ENCODE assay signal across 8 cellular contexts in the genomic region with DNA sequence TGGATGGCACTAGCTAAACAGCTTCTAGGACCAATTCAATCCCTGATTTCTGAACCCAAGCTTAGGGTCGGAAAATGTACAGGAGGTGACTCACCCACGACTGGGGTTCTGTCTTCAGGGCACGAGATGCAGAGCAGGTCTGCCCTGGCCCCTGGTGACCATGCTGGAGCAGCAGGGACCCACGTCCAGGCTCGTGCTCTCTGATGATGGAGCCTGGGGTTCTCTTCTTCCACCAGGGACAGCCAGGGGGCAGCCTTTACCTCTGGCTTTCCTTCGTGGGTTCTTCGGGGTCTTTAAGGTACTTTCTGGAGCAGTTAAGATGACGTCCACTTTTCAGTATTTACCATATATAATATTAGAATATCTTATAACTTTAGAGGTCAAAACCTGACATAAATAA. TPM values are rescaled to one million over a fixed set of nuclear protein-coding genes. Genes with fewer than 3 reads are reported as not detected.
DNase-seq lines count a peak whose midpoint lies in the region; FAIRE-seq and TF ChIP-seq lines count a peak whose summit lies in the region.

No MANE protein-coding gene starts in this region.

- H3K4me1 ChIP-seq in astrocyte (ENCODE audit: insufficient read depth, low read length) (peaks cover 7% of the 10 kb centered on the region), tibial artery (peaks cover 0 to 25% (median 17%) of the 10 kb centered on the region in 4 donors)

- H3K36me3 ChIP-seq in astrocyte (ENCODE audit: insufficient read depth, low read length) (no peaks in the 10 kb centered on the region), tibial artery (no peaks in the 10 kb centered on the region)

- peak; percentile 44 for TF ChIP-seq CTCF in astrocyte (IDR thresholded peaks at IDR 0.05; ENCODE audit: insufficient read depth, low read depth, low read length)
- peak in 1 of 2 experiments; percentile 32 for TF ChIP-seq CTCF in tibial artery (IDR thresholded peaks at IDR 0.05)

- H3K4me1 Mint-ChIP-seq in activated CD4-positive, alpha-beta T cell treated with anti-CD3 and anti-CD28 coated beads, Interleukin-2, amount 10 ng/mL, durations not matched to agents 24 days and 14 days: peaks cover 19% of the 10 kb centered on the region
- no peaks in the 10 kb centered on the region for H3K4me1 Mint-ChIP-seq in astrocyte (ENCODE audit: low read depth, unreplicated experiment)

- H3K27ac Mint-ChIP-seq in activated CD4-positive, alpha-beta T cell treated with anti-CD3 and anti-CD28 coated beads, Interleukin-2, amount 10 ng/mL, durations not matched to agents 24 days and 14 days: no peak overlapping the region
- H3K27ac Mint-ChIP-seq in astrocyte (ENCODE audit: unreplicated experiment): no peak overlapping the region

- no peaks in the 10 kb centered on the region for H3K36me3 Mint-ChIP-seq in activated CD4-positive, alpha-beta T cell treated with anti-CD3 and anti-CD28 coated beads, Interleukin-2, amount 10 ng/mL, durations not matched to agents 24 days and 14 days (ENCODE audit: low read depth)
- H3K36me3 Mint-ChIP-seq in astrocyte (ENCODE audit: low read depth, unreplicated experiment): no peaks in the 10 kb centered on the region

- H3K79me2 ChIP-seq in astrocyte (ENCODE audit: insufficient read depth, low read length): no peaks in the 10 kb centered on the region

- no peaks in the 10 kb centered on the region for H4K20me1 ChIP-seq in astrocyte (ENCODE audit: insufficient read depth, low read length)

- H3K27me3 ChIP-seq in astrocyte (ENCODE audit: insufficient read depth, low read length) (peaks cover 41% of the 10 kb centered on the region), tibial artery (peaks cover 5 to 69% of the 10 kb centered on the region in 2 donors)

- no peak for FAIRE-seq in astrocyte (lab: Jason Lieb, UNC)

- H3K27ac ChIP-seq in astrocyte (ENCODE audit: low read depth, low read length) (no peak overlapping the region), tibial artery (no peak overlapping the region)

- H3K9ac ChIP-seq in astrocyte (ENCODE audit: low read length): no peak overlapping the region

- no peaks in the 10 kb centered on the region for H3K9me3 ChIP-seq in astrocyte (ENCODE audit: insufficient read depth, low read depth, low read length)
- H3K9me3 ChIP-seq in tibial artery: no peaks in the 10 kb centered on the region

- no peaks in the 10 kb centered on the region for H3K9me3 Mint-ChIP-seq in activated CD4-positive, alpha-beta T cell treated with anti-CD3 and anti-CD28 coated beads, Interleukin-2, amount 10 ng/mL, durations not matched to agents 24 days and 14 days
- H3K9me3 Mint-ChIP-seq in astrocyte (ENCODE audit: unreplicated experiment): no peaks in the 10 kb centered on the region

- peak overlapping the region; percentile 17 for H3K4me3 Mint-ChIP-seq in activated CD4-positive, alpha-beta T cell treated with anti-CD3 and anti-CD28 coated beads, Interleukin-2, amount 10 ng/mL, durations not matched to agents 24 days and 14 days
- no peak overlapping the region for H3K4me3 Mint-ChIP-seq in astrocyte (ENCODE audit: unreplicated experiment)

- DNase-seq in activated CD4-positive, alpha-beta T cell treated with anti-CD3 and anti-CD28 coated beads, Interleukin-2, amount 10 ng/mL, durations not matched to agents 24 days and 14 days: peak; percentile 75
- DNase-seq in activated CD4-positive, alpha-beta T cell treated with anti-CD3 and anti-CD28 coated beads for 4 hours: no peak
- DNase-seq in NCI-H1694 treated with DMSO at 0.1 percent for 48 hours (lab: John Stamatoyannopoulos, UW) (peak; percentile 11), astrocyte (ENCODE audit: low read depth) (no peak), mesenteric fat pad (ENCODE audit: low spot score) (peak; percentile 84), NCI-H226 (no peak), tibial artery (no peak), hypothalamus (lab: John Stamatoyannopoulos, UW) (no peak)

- H3K4me3 ChIP-seq in astrocyte (ENCODE audit: insufficient read depth, low read depth, low read length) (no peak overlapping the region), tibial artery (no peak overlapping the region)

- intact Hi-C loops in activated CD4-positive, alpha-beta T cell treated with anti-CD3 and anti-CD28 coated beads, Interleukin-2, amount 10 ng/mL, durations not matched to agents 24 days and 14 days (cut with micrococcal nuclease): loop anchor here (1.0 to 5.0 kb wide), 3 partner anchors 75 to 560 kb away; no protein-coding TSS in a partner anchor
- intact Hi-C loops in tibial artery (cut with DNase I; ENCODE audit: low total_unique reads): loop anchor here (5.0 kb wide), 1 partner anchor 390 kb away; no protein-coding TSS in a partner anchor

- no peak overlapping the region for H2AFZ ChIP-seq in astrocyte (ENCODE audit: low read depth, low read length)

- H3K27me3 Mint-ChIP-seq in activated CD4-positive, alpha-beta T cell treated with anti-CD3 and anti-CD28 coated beads, Interleukin-2, amount 10 ng/mL, durations not matched to agents 24 days and 14 days: peaks cover 67% of the 10 kb centered on the region
- H3K27me3 Mint-ChIP-seq in astrocyte (ENCODE audit: low read depth, unreplicated experiment): peaks cover 47% of the 10 kb centered on the region

- H3K4me2 ChIP-seq in astrocyte (ENCODE audit: low read length): no peak overlapping the region

RNA-seq across cellular contexts. Expression of gene CFAP77, which starts 2.1 kb away (rescaled TPM):
- not detected in 2 replicates for total RNA-seq in activated CD4-positive, alpha-beta T cell treated with anti-CD3 and anti-CD28 coated beads, Interleukin-2, amount 10 ng/mL, durations not matched to agents 24 days and 14 days
- 0.36 TPM in 1 of 2 replicates, not detected in the other for total RNA-seq in astrocyte
- not detected for total RNA-seq in mesenteric fat pad

RNA-seq across cellular contexts. Expression of gene TTF1, which starts 5.4 kb away (rescaled TPM):
- total RNA-seq in activated CD4-positive, alpha-beta T cell treated with anti-CD3 and anti-CD28 coated beads, Interleukin-2, amount 10 ng/mL, durations not matched to agents 24 days and 14 days: 33.6 and 34.8 TPM in 2 replicates
- total RNA-seq in astrocyte (13.2 and 13.3 TPM in 2 replicates), mesenteric fat pad (10.8 TPM)

RNA-seq across cellular contexts. Expression of gene SETX, which starts 57.3 kb away (rescaled TPM):
- total RNA-seq in activated CD4-positive, alpha-beta T cell treated with anti-CD3 and anti-CD28 coated beads, Interleukin-2, amount 10 ng/mL, durations not matched to agents 24 days and 14 days: 45.8 and 46.0 TPM in 2 replicates
- 45.6 and 48.4 TPM in 2 replicates for total RNA-seq in astrocyte
- 53.4 TPM for total RNA-seq in mesenteric fat pad

Comparison
In these comparisons a context has a peak if more than half of its experiments do, and no peak if none do; other contexts are left out.
1. DNase-seq: peak in activated CD4-positive, alpha-beta T cell treated with anti-CD3 and anti-CD28 coated beads, Interleukin-2, amount 10 ng/mL, durations not matched to agents 24 days and 14 days (single experiment), NCI-H1694 treated with DMSO at 0.1 percent for 48 hours (single experiment) and mesenteric fat pad (single experiment); none in activated CD4-positive, alpha-beta T cell treated with anti-CD3 and anti-CD28 coated beads for 4 hours (0 of 2), astrocyte (single experiment), NCI-H226 (single experiment), tibial artery (0 of 2) and hypothalamus (0 of 51).